ENCODE assay signal across 8 cellular contexts in genomic region chr3:112086018-112086854, GRCh38. TPM values are rescaled to one million over a fixed set of nuclear protein-coding genes. Genes with fewer than 3 reads are reported as not detected.
DNase-seq lines count a peak whose midpoint lies in the region; ATAC-seq, FAIRE-seq and TF ChIP-seq lines count a peak whose summit lies in the region.

A gene with protein sequence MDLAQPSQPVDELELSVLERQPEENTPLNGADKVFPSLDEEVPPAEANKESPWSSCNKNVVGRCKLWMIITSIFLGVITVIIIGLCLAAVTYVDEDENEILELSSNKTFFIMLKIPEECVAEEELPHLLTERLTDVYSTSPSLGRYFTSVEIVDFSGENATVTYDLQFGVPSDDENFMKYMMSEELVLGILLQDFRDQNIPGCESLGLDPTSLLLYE (plus strand): TSS chr3:112086389. CDS start chr3:112086408, 19 bp downstream.

- TF ChIP-seq CTCF in K562 (IDR thresholded peaks at IDR 0.05 in 2 of 3, conservative IDR thresholded peaks at IDR 0.05 in 1 of 3; ENCODE audit: insufficient read depth in 2 of 3, low read depth in 1 of 3, low read length in 3 of 3) (0 out of 6 replicates have a peak, but pooled peaks of 1 of the 3 experiments have one; percentile 3), retinal pigment epithelial cell (conservative IDR thresholded peaks at IDR 0.05; ENCODE audit: low read depth, low read length) (no peak)

- ATAC-seq in K562: peak; percentile 98

- H3K79me2 ChIP-seq in K562 (ENCODE audit: control insufficient read depth, insufficient read depth, low read length): no peaks in the 10 kb centered on the region

- POLR2A ChIA-PET in K562 (lab: Yijun Ruan, JAX): no interaction called here

- TF ChIP-seq POLR2A in K562 (conservative IDR thresholded peaks at IDR 0.05): peak; percentile 68

- no peaks in the 10 kb centered on the region for H4K20me1 ChIP-seq in K562 (replicated peaks; ENCODE audit: control insufficient read depth, insufficient read depth, low read length)

- in situ Hi-C loops in K562 (cut with MboI): no loop called here

- no peaks in the 10 kb centered on the region for H3K9me1 ChIP-seq in K562 (ENCODE audit: control insufficient read depth, insufficient read depth, low read length)

- WGBS in K562 (ENCODE audit: insufficient coverage, low coverage, missing lambda C conversion rate): 2% methylated on average over 39 of the region's 72 CpGs

- CTCF ChIA-PET in K562 (lab: Yijun Ruan, JAX; ENCODE audit: low intra/inter-chr PET ratio): no interaction called here

- no TSS peak for BruUV-seq in K562 (replicated peaks; lab: Mats Ljungman, UMichigan)

- peak within 1 kb of the TSS; percentile 73 for H3K4me2 ChIP-seq in K562 (ENCODE audit: insufficient read depth, low read length)

- TF ChIP-seq RAD21 in K562 (CRISPR knock-in tag; conservative IDR thresholded peaks at IDR 0.05 in 1 of 2, IDR thresholded peaks at IDR 0.05 in 1 of 2): no peak

- peak within 1 kb of the TSS; percentile 96 for H2AFZ ChIP-seq in K562 (ENCODE audit: low read depth, low read length)

- no peaks in the 10 kb centered on the region for H3K36me3 ChIP-seq in K562 (ENCODE audit: control insufficient read depth, insufficient read depth, low read length)

- H3K27ac ChIP-seq in K562 (ENCODE audit: extremely low read depth, low read depth, low read length): peak within 1 kb of the TSS; percentile 65

- H3K9me3 ChIP-seq in K562 (replicated peaks; ENCODE audit: control insufficient read depth, insufficient read depth, low read depth, low read length): no peaks in the 10 kb centered on the region

- H3K9ac ChIP-seq in K562 (ENCODE audit: insufficient read depth in 1 of 2, low read depth in 2 of 2, low read length in 2 of 2): peak within 1 kb of the TSS; percentile 69 to 93

- intact Hi-C loops in K562 (cut with micrococcal nuclease): no loop called here

- H3K27me3 ChIP-seq in K562 (ENCODE audit: control insufficient read depth in 2 of 2, insufficient read depth in 2 of 2, low read length in 2 of 2): no peaks in the 10 kb centered on the region

- peak; percentile 74 for FAIRE-seq in K562 (lab: Jason Lieb, UNC)

- TF ChIP-seq EP300 in K562 (IDR thresholded peaks at IDR 0.05; ENCODE audit: low read length): no peak

- H3K4me1 ChIP-seq in K562 (replicated peaks in 1 of 2; ENCODE audit: control insufficient read depth in 2 of 2, insufficient read depth in 2 of 2, low read length in 2 of 2): peaks cover 5 to 13% of the 10 kb centered on the region in 2 experiments; a peak in 4 of 5 replicates

- H3K4me3 ChIP-seq in K562 (peak within 1 kb of the TSS; percentile 45), retinal pigment epithelial cell (ENCODE audit: low read length) (peak within 1 kb of the TSS; percentile 63)

- DNase-seq in GM03348 (ENCODE audit: low spot score) (peak; percentile 96), HCEC 1CT (peak; percentile 84), MV-4-11 (lab: John Stamatoyannopoulos, UW) (peak; percentile 19), T1000 (lab: John Stamatoyannopoulos, UW) (peak; percentile 61), K562 (ENCODE audit: extremely low read depth in 1 of 4, low spot score in 3 of 4) (peak; percentile 80 to 88 (median 86)), iPS DF 19.7 (ENCODE audit: low read depth, low spot score) (peak; percentile 76), retinal pigment epithelial cell (ENCODE audit: low read depth) (peak; percentile 49), NCI-H1048 (lab: John Stamatoyannopoulos, UW) (no peak)

TF ChIP-seq in K562, 482 proteins besides CTCF, POLR2A, EP300 and RAD21 (continues in another document):
- TF ChIP-seq KLF13 (tag; IDR thresholded peaks at IDR 0.05; ENCODE audit: borderline replicate concordance, low read depth) (no peak), ZNF408 (CRISPR knock-in tag; IDR thresholded peaks at IDR 0.05; ENCODE audit: low read depth) (no peak), KAT2B (IDR thresholded peaks at IDR 0.05; ENCODE audit: low read depth, low read length) (no peak), PTBP1 (IDR thresholded peaks at IDR 0.05; ENCODE audit: low read depth, low read length) (no peak), COPS2 (conservative IDR thresholded peaks at IDR 0.05) (no peak), KLF10 (CRISPR knock-in tag; IDR thresholded peaks at IDR 0.05) (no peak), ZBTB49 (CRISPR knock-in tag; IDR thresholded peaks at IDR 0.05; ENCODE audit: borderline replicate concordance) (no peak), ID3 (CRISPR knock-in tag; IDR thresholded peaks at IDR 0.05) (no peak), ID3 (tag; IDR thresholded peaks at IDR 0.05) (no peak), PHF8 (IDR thresholded peaks at IDR 0.05; ENCODE audit: borderline replicate concordance, low read length) (peak; percentile 29; the same call in 1 of the 2 replicates), KDM4B (IDR thresholded peaks at IDR 0.05; ENCODE audit: borderline replicate concordance in 2 of 2, low read depth in 1 of 2) (no peak), HDAC2 (IDR thresholded peaks at IDR 0.05) (no peak), ZNF184 (CRISPR knock-in tag; IDR thresholded peaks at IDR 0.05) (no peak), ZNF592 (IDR thresholded peaks at IDR 0.05) (no peak), ZSCAN32 (CRISPR knock-in tag; IDR thresholded peaks at IDR 0.05) (no peak), EGR1 (conservative IDR thresholded peaks at IDR 0.05) (no peak)

RNA-seq across cellular contexts. Expression of the gene that starts here (rescaled TPM):
- total RNA-seq in K562 (2011; cell fraction: chromatin; rRNA removed; ENCODE audit: low replicate concordance): 4.7 and 8.2 TPM in 2 replicates
- total RNA-seq in K562 (2011; cell fraction: nucleolus; rRNA removed): 2.6 and 3.2 TPM in 2 replicates
- 7.0 and 11.3 TPM in 2 replicates for total RNA-seq in K562 (2011; cell fraction: nucleoplasm; rRNA removed)
- 2.8 and 3.2 TPM in 2 replicates for total RNA-seq in K562 (2014; rRNA removed)
- total RNA-seq in K562 (2014; rRNA removed; fragmentation: Illumina TruSeq; extraction: Trizol): 5.0 and 5.2 TPM in 2 replicates
- 3.2 and 3.6 TPM in 2 replicates for total RNA-seq in K562 (2015; rRNA removed; fragmentation: Illumina TruSeq; extraction: Trizol)
- 3.4 and 4.0 TPM in 2 replicates for total RNA-seq in K562 (2021)
- 2.4 and 6.1 TPM in 2 replicates for polyA plus RNA-seq in K562 (2011; rRNA removed)
- polyA plus RNA-seq in K562 (2011; cell fraction: cytosol; rRNA removed): 1.9 and 2.1 TPM in 2 replicates
- 4.3 and 5.4 TPM in 2 replicates for polyA plus RNA-seq in K562 (2011; cell fraction: nucleus; rRNA removed)
- polyA plus RNA-seq in K562 (2012): 2.5 and 3.7 TPM in 2 replicates
- polyA plus RNA-seq in K562 (2014; fragmentation: Illumina TruSeq; extraction: Trizol): 3.3 and 3.8 TPM in 2 replicates
- 1 to 10 TPM; 5.5 to 5.6 TPM for polyA plus RNA-seq in K562 (2014; fragmentation: Nextera tagmentation; extraction: Ambion mirVana)
- polyA plus RNA-seq in K562 (2014; rRNA removed): 3.4 and 3.5 TPM in 2 replicates
- 2.2 and 4.9 TPM in 2 replicates for polyA minus RNA-seq in K562 (2011; rRNA and poly(A)+ RNA removed)
- 2.3 TPM in 1 of 2 replicates, not detected in the other for polyA minus RNA-seq in K562 (2011; cell fraction: cytosol; rRNA and poly(A)+ RNA removed)
- polyA minus RNA-seq in K562 (2011; cell fraction: nucleus; rRNA and poly(A)+ RNA removed): 2.2 and 3.2 TPM in 2 replicates
